In the genomic region with DNA sequence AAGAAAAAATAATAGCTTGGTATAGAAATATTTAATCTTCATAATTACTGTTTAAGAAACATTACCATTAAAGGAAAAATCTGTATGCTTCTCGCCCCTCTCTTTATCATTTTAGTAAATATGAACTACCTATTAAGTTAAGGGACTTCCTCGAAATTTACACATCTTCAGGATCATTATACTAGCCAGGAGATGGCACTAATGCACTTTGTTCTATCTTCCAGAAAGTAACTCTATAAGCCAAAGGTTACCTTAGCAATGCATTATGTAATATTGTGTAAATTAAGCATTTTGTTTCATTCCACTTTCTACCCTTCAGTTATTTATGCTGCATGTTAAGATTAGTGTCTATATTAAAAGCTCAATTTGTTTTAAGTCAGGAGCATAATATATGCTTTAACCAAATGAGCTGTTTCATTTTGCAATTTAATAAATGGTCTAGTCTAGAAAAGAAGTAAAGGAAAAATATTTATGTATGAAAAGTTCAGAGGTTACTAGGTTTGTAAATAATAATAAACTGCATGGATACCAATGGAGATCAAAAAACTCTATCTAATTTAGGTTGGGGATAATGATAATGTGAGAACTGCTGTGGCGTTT, we compare ENCODE assay signal across 9 cellular contexts.
DNase-seq lines count a peak whose midpoint lies in the region; ATAC-seq and TF ChIP-seq lines count a peak whose summit lies in the region.
"Had no signal": no experiment of that assay in that cellular context is flagged by ENCODE, and none has a peak within 500 bp of the region (broad histone marks: within the 10 kb centered on the region; RNA-seq: fewer than 3 reads in every experiment).

No MANE protein-coding gene starts in this region.

- peaks cover 8% of the 10 kb centered on the region for H3K9me3 Mint-ChIP-seq in chondrocyte (ENCODE audit: low read depth)
- no peaks in the 10 kb centered on the region for H3K9me3 Mint-ChIP-seq in CD4-positive, alpha-beta T cell

- H3K9me3 ChIP-seq in heart right ventricle (peaks cover 0 to 15% (median 0%) of the 10 kb centered on the region in 11 donors), right atrium auricular region (peaks cover 0 to 9% of the 10 kb centered on the region in 2 donors)
- no peaks in the 10 kb centered on the region for H3K9me3 ChIP-seq in CD4-positive, alpha-beta T cell (ENCODE audit: control insufficient read depth, low read length)

- no peak for DNase-seq in heart right ventricle
- DNase-seq in right atrium auricular region (ENCODE audit: low spot score), result no peak
- DNase-seq in NCI-H460 (ENCODE audit: extremely low read depth, low read depth), result peak; percentile 55
- DNase-seq in chondrocyte (ENCODE audit: low spot score), result no peak
- DNase-seq in ecto neural progenitor cell (ENCODE audit: low spot score), result no peak
- no peak for DNase-seq in CD4-positive, alpha-beta T cell

- no peak overlapping the region for H3K27ac Mint-ChIP-seq in chondrocyte (ENCODE audit: unreplicated experiment)
- H3K27ac Mint-ChIP-seq in CD4-positive, alpha-beta T cell, result no peak overlapping the region

- H3K27me3 ChIP-seq in heart right ventricle, result no peaks in the 10 kb centered on the region
- no peaks in the 10 kb centered on the region for H3K27me3 ChIP-seq in right atrium auricular region
- H3K27me3 ChIP-seq in CD4-positive, alpha-beta T cell (ENCODE audit: control insufficient read depth, insufficient read depth, low read length), result no peaks in the 10 kb centered on the region
- H3K27me3 ChIP-seq: BLaER1 treated with 17β-estradiol and CSF1 and Interleukin-3, amounts not matched to agents 10 nM and 100 nM had no signal

- H3K4me1 Mint-ChIP-seq in chondrocyte (ENCODE audit: low read depth), result no peaks in the 10 kb centered on the region
- H3K4me1 Mint-ChIP-seq in CD4-positive, alpha-beta T cell (ENCODE audit: low read depth), result no peaks in the 10 kb centered on the region

- H3K36me3 ChIP-seq in heart right ventricle (no peaks in the 10 kb centered on the region), right atrium auricular region (no peaks in the 10 kb centered on the region)
- H3K36me3 ChIP-seq: BLaER1 treated with 17β-estradiol and CSF1 and Interleukin-3, amounts not matched to agents 10 nM and 100 nM had no signal

- WGBS in heart right ventricle, 2 donors, result 56 to 59% methylated on average over 3 of the region's 3 CpGs

- H3K4me3 Mint-ChIP-seq in chondrocyte (ENCODE audit: unreplicated experiment), result no peak overlapping the region
- H3K4me3 Mint-ChIP-seq in CD4-positive, alpha-beta T cell, result no peak overlapping the region

- CTCF ChIA-PET in CD4-positive, alpha-beta T cell (lab: Charles Lee), result no interaction called here

- no peaks in the 10 kb centered on the region for H3K36me3 Mint-ChIP-seq in chondrocyte (ENCODE audit: low read depth)
- no peaks in the 10 kb centered on the region for H3K36me3 Mint-ChIP-seq in CD4-positive, alpha-beta T cell (ENCODE audit: low read depth)

- POLR2A ChIA-PET in CD4-positive, alpha-beta T cell (lab: Charles Lee), result no interaction called here

- intact Hi-C loops in heart right ventricle (cut with DNase I), result loop anchor here in 4 of 10 donors (5.0 to 10.0 kb wide), 4 partner anchors 379 to 824 kb away; no protein-coding TSS in a partner anchor
- intact Hi-C loops in CD4-positive, alpha-beta T cell (cut with DNase I, micrococcal nuclease), result no loop called here

- H3K4me3 ChIP-seq in heart right ventricle, result no peak overlapping the region
- no peak overlapping the region for H3K4me3 ChIP-seq in right atrium auricular region
- H3K4me3 ChIP-seq: BLaER1 treated with 17β-estradiol and CSF1 and Interleukin-3, amounts not matched to agents 10 nM and 100 nM had no signal

- ATAC-seq in heart right ventricle (no peak), GM18873 (IDR thresholded peaks at IDR 0.05; ENCODE audit: low FRiP score, unreplicated experiment) (no peak), HG03108 (IDR thresholded peaks at IDR 0.05; ENCODE audit: unreplicated experiment) (no peak)
- ATAC-seq in CD4-positive, alpha-beta T cell (ENCODE audit: poor library complexity), result no peak

- H3K27me3 Mint-ChIP-seq in chondrocyte (ENCODE audit: low read depth), result peaks cover 3% of the 10 kb centered on the region
- no peaks in the 10 kb centered on the region for H3K27me3 Mint-ChIP-seq in CD4-positive, alpha-beta T cell

- H3K27ac ChIP-seq in heart right ventricle (no peak overlapping the region), right atrium auricular region (no peak overlapping the region)
- H3K27ac ChIP-seq in CD4-positive, alpha-beta T cell (ENCODE audit: low read depth, low read length), result no peak overlapping the region
- H3K27ac ChIP-seq: BLaER1 treated with 17β-estradiol and CSF1 and Interleukin-3, amounts not matched to agents 10 nM and 100 nM had no signal

- peak in 5 of 9 donors; percentile 16 to 48 (median 40) for TF ChIP-seq CTCF in heart right ventricle (IDR thresholded peaks at IDR 0.05)
- no peak for TF ChIP-seq CTCF in right atrium auricular region (IDR thresholded peaks at IDR 0.05)
- TF ChIP-seq CTCF in chondrocyte (IDR thresholded peaks at IDR 0.05), result peak; percentile 80
- TF ChIP-seq CTCF in CD4-positive, alpha-beta T cell (IDR thresholded peaks at IDR 0.05), result no peak

- H3K4me1 ChIP-seq in heart right ventricle (no peaks in the 10 kb centered on the region), right atrium auricular region (no peaks in the 10 kb centered on the region)

Comparison
In these comparisons a context has a peak if more than half of its experiments do, and no peak if none do; other contexts are left out.
1. CTCF ChIP-seq: peak in heart right ventricle (5 of 9) and chondrocyte (single experiment); none in right atrium auricular region (0 of 2) and CD4-positive, alpha-beta T cell (single experiment).